ENCODE assay signal across 8 cellular contexts in genomic region chr16:4370570-4371480, GRCh38. TPM values are rescaled to one million over a fixed set of nuclear protein-coding genes. Genes with fewer than 3 reads are reported as not detected.
DNase-seq lines count a peak whose midpoint lies in the region; ATAC-seq and TF ChIP-seq lines count a peak whose summit lies in the region.

No MANE protein-coding gene starts in this region.

- peak overlapping the region in 4 of 7 donors; percentile 16 to 58 (median 44) for H3K4me3 Mint-ChIP-seq in CD8-positive, alpha-beta memory T cell

- ATAC-seq in left cardiac atrium (peak; percentile 16 to 42), psoas muscle (peak in 3 of 4 donors; percentile 7 to 28 (median 11))

- no peaks in the 10 kb centered on the region for H3K27me3 Mint-ChIP-seq in CD8-positive, alpha-beta memory T cell

- DNase-seq in CD8-positive, alpha-beta memory T cell, result no peak
- DNase-seq in left cardiac atrium, result peak; percentile 83
- DNase-seq in psoas muscle, result peak; percentile 84 to 85
- DNase-seq in NCI-H146 treated with DMSO at 0.1 percent for 48 hours (lab: John Stamatoyannopoulos, UW; ENCODE audit: unreplicated experiment), result no peak
- DNase-seq in activated CD4-positive, alpha-beta T cell treated with anti-CD3 and anti-CD28 coated beads, Interleukin-2, amount 50 U/mL, for 1 hour, result no peak
- no peak for DNase-seq in NCI-H187 (lab: John Stamatoyannopoulos, UW)
- no peak for DNase-seq in HuH-7 (ENCODE audit: low spot score)

- no peaks in the 10 kb centered on the region for H3K27me3 ChIP-seq in CD8-positive, alpha-beta memory T cell (ENCODE audit: insufficient read depth, low read length, poor library complexity, severe bottlenecking)
- no peaks in the 10 kb centered on the region for H3K27me3 ChIP-seq in psoas muscle (ENCODE audit: insufficient read depth in 3 of 3, low read length in 2 of 3)

- H3K4me1 ChIP-seq in CD8-positive, alpha-beta memory T cell (ENCODE audit: insufficient read depth, low read length), result peaks cover 18% of the 10 kb centered on the region
- peaks cover 13% of the 10 kb centered on the region for H3K4me1 ChIP-seq in psoas muscle

- peak overlapping the region in 6 of 8 donors; percentile 23 to 78 (median 49) for H3K27ac Mint-ChIP-seq in CD8-positive, alpha-beta memory T cell

- no peak overlapping the region for H3K4me3 ChIP-seq in CD8-positive, alpha-beta memory T cell (ENCODE audit: low read length)
- peak overlapping the region; percentile 67 for H3K4me3 ChIP-seq in psoas muscle

- CTCF ChIA-PET in CD8-positive, alpha-beta memory T cell (lab: Charles Lee), result interaction anchor here (2.2 kb wide), 1 partner anchor 32 kb away, joined by 7 read pairs; no protein-coding TSS in a partner anchor

- intact Hi-C loops in left cardiac atrium (cut with DNase I), result no loop called here
- intact Hi-C loops in psoas muscle (cut with DNase I), result no loop called here

- WGBS in psoas muscle, 3 donors, result 60 to 63% (median 62%) methylated on average over 14 to 15 of the region's 15 CpGs

- POLR2A ChIA-PET in CD8-positive, alpha-beta memory T cell (lab: Charles Lee), result no interaction called here

- H3K36me3 ChIP-seq in CD8-positive, alpha-beta memory T cell (ENCODE audit: insufficient read depth, low read length), result peaks cover 12% of the 10 kb centered on the region
- H3K36me3 ChIP-seq in psoas muscle (ENCODE audit: insufficient read depth in 1 of 2, low read depth in 1 of 2), result no peaks in the 10 kb centered on the region

- H3K27ac ChIP-seq in CD8-positive, alpha-beta memory T cell (ENCODE audit: low read depth, low read length), result peak overlapping the region; percentile 67
- H3K27ac ChIP-seq in VCaP (peak overlapping the region; percentile 83), psoas muscle (peak overlapping the region; percentile 74)

- no peaks in the 10 kb centered on the region for H3K9me3 ChIP-seq in CD8-positive, alpha-beta memory T cell (ENCODE audit: low read length)
- no peaks in the 10 kb centered on the region for H3K9me3 ChIP-seq in psoas muscle

- no peak for TF ChIP-seq CTCF in VCaP (conservative IDR thresholded peaks at IDR 0.05)
- TF ChIP-seq CTCF in psoas muscle (IDR thresholded peaks at IDR 0.05), result no peak

- no peaks in the 10 kb centered on the region for H3K9me3 Mint-ChIP-seq in CD8-positive, alpha-beta memory T cell

- H3K36me3 Mint-ChIP-seq in CD8-positive, alpha-beta memory T cell, result peaks cover 0 to 31% (median 0%) of the 10 kb centered on the region in 3 donors

- peaks cover 5 to 61% (median 14%) of the 10 kb centered on the region in 3 donors for H3K4me1 Mint-ChIP-seq in CD8-positive, alpha-beta memory T cell

RNA-seq across cellular contexts. Expression of gene VASN, which starts 0.8 kb away (rescaled TPM):
- under 1 TPM in 1 of 2 experiments, not detected in 1; 0.31 TPM for total RNA-seq in CD8-positive, alpha-beta memory T cell
- not detected for polyA plus RNA-seq in CD8-positive, alpha-beta memory T cell
- total RNA-seq in left cardiac atrium (10 to 100 TPM; 10.6 to 20.0 TPM), psoas muscle (1 to 10 TPM; 3.0 to 3.6 (median 3.4) TPM)
- 1 to 10 TPM; 2.0 to 3.8 (median 3.3) TPM for polyA plus RNA-seq in psoas muscle

RNA-seq across cellular contexts. Expression of gene PAM16, which starts 19.7 kb away (rescaled TPM):
- total RNA-seq in CD8-positive, alpha-beta memory T cell, result 10 to 100 TPM; 66.6 to 70.2 TPM
- polyA plus RNA-seq in CD8-positive, alpha-beta memory T cell, result 38.6 TPM
- total RNA-seq in left cardiac atrium (10 to 100 TPM; 51.0 to 64.3 TPM), psoas muscle (10 to 100 TPM; 60.5 to 84.2 (median 70.7) TPM)
- 100 to 1,000 TPM; 144 to 163 (median 160) TPM for polyA plus RNA-seq in psoas muscle

RNA-seq across cellular contexts. Expression of gene CORO7, which starts 45.6 kb away (rescaled TPM):
- 10 to 100 TPM; 92.0 to 96.3 TPM for total RNA-seq in CD8-positive, alpha-beta memory T cell
- 129 TPM for polyA plus RNA-seq in CD8-positive, alpha-beta memory T cell
- total RNA-seq in left cardiac atrium, result 10 to 100 TPM; 15.6 to 19.5 TPM
- 1 to 10 TPM; 5.2 to 7.9 (median 7.2) TPM for total RNA-seq in psoas muscle
- 1 to 10 TPM; 3.4 to 5.8 (median 3.9) TPM for polyA plus RNA-seq in psoas muscle

RNA-seq across cellular contexts. Expression of gene DNAJA3, which starts 54.8 kb away (rescaled TPM):
- 100 to 1,000 TPM; 104 to 108 TPM for total RNA-seq in CD8-positive, alpha-beta memory T cell
- 51.1 TPM for polyA plus RNA-seq in CD8-positive, alpha-beta memory T cell
- 10 to 100 TPM; 44.6 to 48.3 TPM for total RNA-seq in left cardiac atrium
- 100 to 1,000 TPM in 1 of 4 donors, 10 to 100 TPM in 3; 77.4 to 110 (median 80.5) TPM for total RNA-seq in psoas muscle
- 100 to 1,000 TPM in 1 of 3 donors, 10 to 100 TPM in 2; 68.0 to 104 (median 95.9) TPM for polyA plus RNA-seq in psoas muscle

RNA-seq across cellular contexts. Expression of gene GLIS2, which starts 55.0 kb away (rescaled TPM):
- total RNA-seq in CD8-positive, alpha-beta memory T cell, result under 1 TPM; 0.13 to 0.26 TPM
- not detected for polyA plus RNA-seq in CD8-positive, alpha-beta memory T cell
- total RNA-seq in left cardiac atrium, result 10 to 100 TPM; 23.9 to 29.2 TPM
- 1 to 10 TPM; 1.7 to 3.3 (median 2.4) TPM for total RNA-seq in psoas muscle
- polyA plus RNA-seq in psoas muscle, result 1 to 10 TPM in 2 of 3 donors, under 1 TPM in 1; 0.96 to 1.3 (median 1.0) TPM

Comparison
In these comparisons a context has a peak if more than half of its experiments do, and no peak if none do; other contexts are left out.
1. DNase-seq: peak in left cardiac atrium (single experiment) and psoas muscle (2 of 2); none in CD8-positive, alpha-beta memory T cell (0 of 5), NCI-H146 treated with DMSO at 0.1 percent for 48 hours (single experiment), activated CD4-positive, alpha-beta T cell treated with anti-CD3 and anti-CD28 coated beads, Interleukin-2, amount 50 U/mL, for 1 hour (single experiment), NCI-H187 (0 of 2) and HuH-7 (single experiment).
2. RNA of gene CORO7, which starts 45.6 kb away (total RNA-seq): 92.0 to 96.3 TPM in CD8-positive, alpha-beta memory T cell; 15.6 to 19.5 TPM in left cardiac atrium and 5.2 to 7.9 TPM in psoas muscle; every median in the first group is over 4 times any median in the second.
3. Peak in every context shown above with its lines, with median percentiles within 50 percentile points of each other: H3K27ac ChIP-seq.